In genomic region chr20:51930775-51931174, GRCh38 we compare ENCODE assay signal across 13 cellular contexts.
DNase-seq lines count a peak whose midpoint lies in the region; ATAC-seq and TF ChIP-seq lines count a peak whose summit lies in the region.
"Had no signal": no experiment of that assay in that cellular context is flagged by ENCODE, and none has a peak within 500 bp of the region (broad histone marks: within the 10 kb centered on the region; RNA-seq: fewer than 3 reads in every experiment).

No MANE protein-coding gene starts in this region.

- peaks cover 47% of the 10 kb centered on the region for H3K4me1 Mint-ChIP-seq in neural progenitor cell
- H3K4me1 Mint-ChIP-seq in chondrocyte (ENCODE audit: low read depth), result peaks cover 20% of the 10 kb centered on the region
- H3K4me1 Mint-ChIP-seq: stimulated activated naive B cell treated with anti-CD40 and anti-IgM and Interleukin-4, amounts not matched to agents 10 μg/mL and 1 μg/mL and 100 μg/mL, for 72 hours had no signal

- no peak overlapping the region for H3K4me3 ChIP-seq in cardiac fibroblast (replicated peaks in 1 of 2; ENCODE audit: low read depth in 2 of 2, low read length in 2 of 2)
- no peak overlapping the region for H3K4me3 ChIP-seq in neural progenitor cell
- H3K4me3 ChIP-seq: lower lobe of right lung, skin epidermis had no signal

- no peak for ATAC-seq in HG02623 (IDR thresholded peaks at IDR 0.05; ENCODE audit: unreplicated experiment)
- ATAC-seq in activated naive CD4-positive, alpha-beta T cell treated with anti-CD3 and anti-CD28 coated beads, Interleukin-2, amount 50 U/mL, for 72 hours, result no peak
- ATAC-seq: lower lobe of right lung; stimulated activated naive B cell treated with anti-CD40 and anti-IgM and Interleukin-4, amounts not matched to agents 10 μg/mL and 1 μg/mL and 100 μg/mL, for 72 hours had no signal

- H2AFZ ChIP-seq in neural progenitor cell (replicated peaks), result no peak overlapping the region

- H3K4me3 Mint-ChIP-seq in neural progenitor cell (peak overlapping the region; percentile 17), chondrocyte (ENCODE audit: unreplicated experiment) (no peak overlapping the region)
- H3K4me3 Mint-ChIP-seq: activated T-cell treated with anti-CD3 and anti-CD28 coated beads, Interleukin-2, amount 50 U/mL, for 24 hours; stimulated activated naive B cell treated with anti-CD40 and anti-IgM and Interleukin-4, amounts not matched to agents 10 μg/mL and 1 μg/mL and 100 μg/mL, for 72 hours had no signal

- H3K36me3 Mint-ChIP-seq in neural progenitor cell, result no peaks in the 10 kb centered on the region
- no peaks in the 10 kb centered on the region for H3K36me3 Mint-ChIP-seq in activated naive CD4-positive, alpha-beta T cell treated with anti-CD3 and anti-CD28 coated beads, Interleukin-2, amount 50 U/mL, for 72 hours
- no peaks in the 10 kb centered on the region for H3K36me3 Mint-ChIP-seq in chondrocyte (ENCODE audit: low read depth)
- H3K36me3 Mint-ChIP-seq: stimulated activated naive B cell treated with anti-CD40 and anti-IgM and Interleukin-4, amounts not matched to agents 10 μg/mL and 1 μg/mL and 100 μg/mL, for 72 hours had no signal

- peaks cover 17% of the 10 kb centered on the region for H3K4me1 ChIP-seq in neural progenitor cell
- H3K4me1 ChIP-seq: lower lobe of right lung had no signal

- no peaks in the 10 kb centered on the region for H3K27me3 ChIP-seq in neural progenitor cell

- no peaks in the 10 kb centered on the region for H3K9me3 Mint-ChIP-seq in neural progenitor cell
- no peaks in the 10 kb centered on the region for H3K9me3 Mint-ChIP-seq in activated naive CD4-positive, alpha-beta T cell treated with anti-CD3 and anti-CD28 coated beads, Interleukin-2, amount 50 U/mL, for 72 hours
- peaks cover 7% of the 10 kb centered on the region for H3K9me3 Mint-ChIP-seq in chondrocyte (ENCODE audit: low read depth)
- H3K9me3 Mint-ChIP-seq: activated T-cell treated with anti-CD3 and anti-CD28 coated beads, Interleukin-2, amount 50 U/mL, for 24 hours had no signal

- H3K27me3 Mint-ChIP-seq in neural progenitor cell (ENCODE audit: insufficient read depth, low read depth) (peaks cover 2% of the 10 kb centered on the region), chondrocyte (ENCODE audit: low read depth) (no peaks in the 10 kb centered on the region)
- H3K27me3 Mint-ChIP-seq: activated T-cell treated with anti-CD3 and anti-CD28 coated beads, Interleukin-2, amount 50 U/mL, for 24 hours had no signal

- H3K36me3 ChIP-seq in neural progenitor cell, result no peaks in the 10 kb centered on the region
- H3K36me3 ChIP-seq: lower lobe of right lung had no signal

- no peaks in the 10 kb centered on the region for H3K79me2 ChIP-seq in neural progenitor cell (ENCODE audit: low read depth)

- TF ChIP-seq CTCF in cardiac fibroblast (IDR thresholded peaks at IDR 0.05; ENCODE audit: low read depth, low read length) (no peak), neural progenitor cell (IDR thresholded peaks at IDR 0.05) (no peak), chondrocyte (IDR thresholded peaks at IDR 0.05) (no peak)

- H3F3A ChIP-seq in neural progenitor cell (ENCODE audit: low read depth), result peaks cover 7% of the 10 kb centered on the region

- no peak overlapping the region for H3K9ac ChIP-seq in neural progenitor cell

- no peaks in the 10 kb centered on the region for H3K9me3 ChIP-seq in neural progenitor cell (ENCODE audit: low read depth)
- H3K9me3 ChIP-seq: lower lobe of right lung had no signal

- no peak overlapping the region for H3K27ac ChIP-seq in neural progenitor cell
- H3K27ac ChIP-seq: lower lobe of right lung, skin epidermis had no signal

- no peak overlapping the region for H3K4me2 ChIP-seq in neural progenitor cell

- H4K20me1 ChIP-seq in neural progenitor cell (ENCODE audit: low read depth), result no peaks in the 10 kb centered on the region

- H3K27ac Mint-ChIP-seq in neural progenitor cell, result peak overlapping the region; percentile 88
- no peak overlapping the region for H3K27ac Mint-ChIP-seq in activated naive CD4-positive, alpha-beta T cell treated with anti-CD3 and anti-CD28 coated beads, Interleukin-2, amount 50 U/mL, for 72 hours
- no peak overlapping the region for H3K27ac Mint-ChIP-seq in chondrocyte (ENCODE audit: unreplicated experiment)
- H3K27ac Mint-ChIP-seq: activated T-cell treated with anti-CD3 and anti-CD28 coated beads, Interleukin-2, amount 50 U/mL, for 24 hours; stimulated activated naive B cell treated with anti-CD40 and anti-IgM and Interleukin-4, amounts not matched to agents 10 μg/mL and 1 μg/mL and 100 μg/mL, for 72 hours had no signal

- DNase-seq in ELR (ENCODE audit: low read depth) (peak; percentile 83), NCI-H1436 treated with DMSO at 0.1 percent for 48 hours (lab: John Stamatoyannopoulos, UW) (peak; percentile 44), cardiac fibroblast (ENCODE audit: low read depth in 2 of 2) (peak; percentile 91 to 98), neural progenitor cell (ENCODE audit: low spot score) (no peak), chondrocyte (ENCODE audit: low spot score) (no peak), T-helper 1 cell (no peak)
- no peak for DNase-seq in activated naive CD4-positive, alpha-beta T cell treated with anti-CD3 and anti-CD28 coated beads, Interleukin-2, amount 50 U/mL, for 72 hours (ENCODE audit: low spot score in 2 of 2)
- DNase-seq: activated T-cell treated with anti-CD3 and anti-CD28 coated beads, Interleukin-2, amount 50 U/mL, for 24 hours; effector CD8-positive, alpha-beta T cell; lower lobe of right lung; stimulated activated naive B cell treated with anti-CD40 and anti-IgM and Interleukin-4, amounts not matched to agents 10 μg/mL and 1 μg/mL and 100 μg/mL, for 72 hours had no signal

Comparison
In these comparisons a context has a peak if more than half of its experiments do, and no peak if none do; other contexts are left out.
1. DNase-seq: peak in ELR (single experiment), NCI-H1436 treated with DMSO at 0.1 percent for 48 hours (single experiment) and cardiac fibroblast (2 of 2); none in neural progenitor cell (single experiment), activated naive CD4-positive, alpha-beta T cell treated with anti-CD3 and anti-CD28 coated beads, Interleukin-2, amount 50 U/mL, for 72 hours (0 of 2), chondrocyte (single experiment) and T-helper 1 cell (0 of 5).